1 cellular context compared by ENCODE assay signal in the genomic region with DNA sequence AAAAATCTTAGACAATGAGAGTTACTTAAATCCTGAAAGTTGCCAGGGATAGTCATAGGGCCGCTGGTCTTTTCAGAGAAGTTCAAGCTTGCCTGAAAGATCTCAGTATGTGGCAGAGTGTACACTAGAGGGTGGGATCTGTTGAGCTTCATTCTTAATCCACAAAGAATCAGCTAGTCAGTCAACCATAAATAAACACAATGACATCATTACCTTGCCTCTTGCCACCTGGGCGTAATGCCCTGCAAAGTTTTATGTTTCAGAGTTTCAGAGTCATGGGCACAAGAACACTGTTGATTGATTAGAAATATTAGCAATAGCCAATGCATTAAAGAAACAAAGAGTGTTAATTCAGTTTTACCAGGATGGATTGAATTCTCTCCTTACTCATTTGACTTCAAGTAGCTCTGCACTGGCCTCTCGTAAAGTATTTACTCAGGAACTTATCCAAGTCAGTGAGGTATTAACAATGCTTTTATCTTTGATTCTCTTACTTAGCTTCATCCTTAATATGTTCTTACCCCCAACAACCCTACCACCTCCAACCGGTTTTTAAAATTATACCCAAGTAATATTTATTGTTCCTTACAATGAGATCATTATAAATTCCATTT.
A peak's percentile ranks its signal among the peaks of the same experiment; 100 is the strongest.
TF ChIP-seq lines count a peak whose summit lies in the region.

No MANE protein-coding gene starts in this region.

TF ChIP-seq in HCT116, 20 proteins besides CTCF, POLR2A, EP300 and RAD21 (continued from another document):
- TF ChIP-seq, protein P1, sequence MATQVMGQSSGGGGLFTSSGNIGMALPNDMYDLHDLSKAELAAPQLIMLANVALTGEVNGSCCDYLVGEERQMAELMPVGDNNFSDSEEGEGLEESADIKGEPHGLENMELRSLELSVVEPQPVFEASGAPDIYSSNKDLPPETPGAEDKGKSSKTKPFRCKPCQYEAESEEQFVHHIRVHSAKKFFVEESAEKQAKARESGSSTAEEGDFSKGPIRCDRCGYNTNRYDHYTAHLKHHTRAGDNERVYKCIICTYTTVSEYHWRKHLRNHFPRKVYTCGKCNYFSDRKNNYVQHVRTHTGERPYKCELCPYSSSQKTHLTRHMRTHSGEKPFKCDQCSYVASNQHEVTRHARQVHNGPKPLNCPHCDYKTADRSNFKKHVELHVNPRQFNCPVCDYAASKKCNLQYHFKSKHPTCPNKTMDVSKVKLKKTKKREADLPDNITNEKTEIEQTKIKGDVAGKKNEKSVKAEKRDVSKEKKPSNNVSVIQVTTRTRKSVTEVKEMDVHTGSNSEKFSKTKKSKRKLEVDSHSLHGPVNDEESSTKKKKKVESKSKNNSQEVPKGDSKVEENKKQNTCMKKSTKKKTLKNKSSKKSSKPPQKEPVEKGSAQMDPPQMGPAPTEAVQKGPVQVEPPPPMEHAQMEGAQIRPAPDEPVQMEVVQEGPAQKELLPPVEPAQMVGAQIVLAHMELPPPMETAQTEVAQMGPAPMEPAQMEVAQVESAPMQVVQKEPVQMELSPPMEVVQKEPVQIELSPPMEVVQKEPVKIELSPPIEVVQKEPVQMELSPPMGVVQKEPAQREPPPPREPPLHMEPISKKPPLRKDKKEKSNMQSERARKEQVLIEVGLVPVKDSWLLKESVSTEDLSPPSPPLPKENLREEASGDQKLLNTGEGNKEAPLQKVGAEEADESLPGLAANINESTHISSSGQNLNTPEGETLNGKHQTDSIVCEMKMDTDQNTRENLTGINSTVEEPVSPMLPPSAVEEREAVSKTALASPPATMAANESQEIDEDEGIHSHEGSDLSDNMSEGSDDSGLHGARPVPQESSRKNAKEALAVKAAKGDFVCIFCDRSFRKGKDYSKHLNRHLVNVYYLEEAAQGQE (IDR thresholded peaks at IDR 0.05; ENCODE audit: low read depth): no peak
- peak; percentile 67; the same call in 1 of the 2 replicates for TF ChIP-seq SIN3A (IDR thresholded peaks at IDR 0.05; ENCODE audit: low read depth)
